Comparison of ENCODE assay signal across 1 cellular context in genomic region chr3:150603090-150603887, GRCh38.
TF ChIP-seq lines count a peak whose summit lies in the region.

A gene with protein sequence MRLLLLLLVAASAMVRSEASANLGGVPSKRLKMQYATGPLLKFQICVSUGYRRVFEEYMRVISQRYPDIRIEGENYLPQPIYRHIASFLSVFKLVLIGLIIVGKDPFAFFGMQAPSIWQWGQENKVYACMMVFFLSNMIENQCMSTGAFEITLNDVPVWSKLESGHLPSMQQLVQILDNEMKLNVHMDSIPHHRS (plus strand): TSS chr3:150603321. CDS start chr3:150603363, 42 bp downstream.

TF ChIP-seq in K562, 482 proteins besides CTCF, POLR2A, EP300 and RAD21 (continued from another document and continues in another):
- TF ChIP-seq, protein P1, sequence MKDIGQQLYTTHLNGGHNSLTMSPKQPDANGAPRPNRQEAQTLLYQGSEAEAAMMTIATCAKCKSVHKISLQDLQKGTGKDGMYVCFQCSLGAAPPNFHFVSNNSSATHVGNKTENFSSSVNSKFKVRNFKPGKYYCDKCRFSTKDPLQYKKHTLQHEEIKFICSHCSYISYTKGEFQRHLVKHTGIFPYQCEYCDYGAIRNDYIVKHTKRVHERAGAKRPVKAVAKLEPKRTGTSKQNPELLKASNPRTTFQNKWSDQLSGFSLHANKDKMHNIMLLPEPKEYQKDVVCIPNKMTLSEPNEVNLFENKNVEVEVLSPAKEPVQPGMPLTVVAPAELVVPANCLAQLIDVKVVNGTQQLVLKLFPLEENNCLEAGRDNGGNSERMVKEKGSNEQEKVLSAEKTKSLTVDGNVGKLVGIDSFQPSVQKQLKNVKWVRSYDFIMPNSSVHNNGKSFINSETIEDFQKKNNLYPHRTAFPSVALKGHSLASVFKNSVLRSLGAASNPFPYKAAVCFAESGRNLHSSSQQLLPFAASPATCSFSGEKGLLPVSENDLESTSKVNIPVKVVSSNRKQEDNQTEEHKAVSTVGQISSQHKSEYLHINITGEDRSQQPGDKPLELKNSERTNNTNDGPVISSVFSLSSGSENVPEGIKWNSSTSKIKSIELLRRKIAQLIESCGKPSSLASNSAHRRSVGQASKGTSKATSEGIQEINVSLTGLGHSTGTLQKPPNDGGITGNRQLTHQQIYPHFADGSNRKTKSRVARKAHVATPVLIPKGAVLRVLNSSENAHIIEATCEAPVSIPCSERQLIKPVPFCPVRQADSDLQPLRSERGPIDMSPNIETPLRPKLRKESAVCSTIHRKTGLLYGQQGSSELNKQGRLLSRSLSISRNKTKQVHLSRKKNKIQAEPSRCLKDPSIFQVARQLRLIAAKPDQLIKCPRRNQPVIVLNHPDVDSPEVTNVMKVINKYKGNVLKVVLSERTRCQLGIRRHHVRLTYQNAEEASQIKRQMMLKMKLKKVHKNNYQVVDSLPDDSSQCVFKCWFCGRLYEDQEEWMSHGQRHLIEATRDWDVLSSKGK (CRISPR knock-in tag; IDR thresholded peaks at IDR 0.05): no peak
- TF ChIP-seq SREBF1 (IDR thresholded peaks at IDR 0.05; ENCODE audit: borderline replicate concordance, low read depth, low read length) (no peak), THRA (IDR thresholded peaks at IDR 0.05) (no peak), NCOA4 (IDR thresholded peaks at IDR 0.05; ENCODE audit: partially characterized antibody) (no peak), ZNF3 (CRISPR knock-in tag; IDR thresholded peaks at IDR 0.05) (no peak), GMEB1 (CRISPR knock-in tag; IDR thresholded peaks at IDR 0.05) (0 out of 2 replicates have a peak, but pooled peaks have one; percentile 8), POLR2G (IDR thresholded peaks at IDR 0.05; ENCODE audit: low read depth, low read length) (peak; percentile 99), ZKSCAN8 (CRISPR knock-in tag; IDR thresholded peaks at IDR 0.05) (no peak), WHSC1 (IDR thresholded peaks at IDR 0.05; ENCODE audit: low read length) (no peak), PRMT5 (CRISPR knock-in tag; IDR thresholded peaks at IDR 0.05) (peak; percentile 93), ATF2 (CRISPR knock-in tag; IDR thresholded peaks at IDR 0.05) (no peak), ZNF197 (CRISPR knock-in tag; IDR thresholded peaks at IDR 0.05; ENCODE audit: low read depth) (no peak), CHCHD3 (CRISPR knock-in tag; IDR thresholded peaks at IDR 0.05) (peak; percentile 11), ZNF384 (IDR thresholded peaks at IDR 0.05; ENCODE audit: low read depth, low read length) (peak; percentile 39; the same call in 1 of the 2 replicates), PTBP1 (IDR thresholded peaks at IDR 0.05; ENCODE audit: low read depth, low read length) (no peak), NFE2L1 (tag; IDR thresholded peaks at IDR 0.05; ENCODE audit: borderline replicate concordance, low read depth) (no peak), MCM3 (IDR thresholded peaks at IDR 0.05) (no peak), RBM14 (IDR thresholded peaks at IDR 0.05; ENCODE audit: borderline replicate concordance, insufficient read depth, low read depth, low read length) (no peak), RCOR1 (IDR thresholded peaks at IDR 0.05; ENCODE audit: borderline replicate concordance in 1 of 2, low read depth in 2 of 2, low read length in 2 of 2) (peak in 1 of 2 experiments; percentile 58; a peak in 2 of 4 replicates), TCF15 (CRISPR knock-in tag; IDR thresholded peaks at IDR 0.05) (no peak), SNRNP70 (optimal IDR thresholded peaks at IDR 0.05; ENCODE audit: low read depth, low read length) (no peak), ZNF232 (CRISPR knock-in tag; IDR thresholded peaks at IDR 0.05) (0 out of 2 replicates have a peak, but pooled peaks have one; percentile 21), XRCC4 (IDR thresholded peaks at IDR 0.05; ENCODE audit: extremely low read depth, insufficient read depth, insufficient read length) (no peak), ZNF224 (CRISPR knock-in tag; IDR thresholded peaks at IDR 0.05) (peak; percentile 86), ZNF766 (CRISPR knock-in tag; conservative IDR thresholded peaks at IDR 0.05) (0 out of 2 replicates have a peak, but pooled peaks have one; percentile 25), ASH1L (IDR thresholded peaks at IDR 0.05; ENCODE audit: borderline replicate concordance, low read depth, partially characterized antibody) (no peak), NFXL1 (CRISPR knock-in tag; IDR thresholded peaks at IDR 0.05) (peak; percentile 23; the same call in 1 of the 2 replicates), NR2C2 (CRISPR knock-in tag; IDR thresholded peaks at IDR 0.05) (0 out of 2 replicates have a peak, but pooled peaks have one; percentile 24), NR2C2 (tag; IDR thresholded peaks at IDR 0.05) (peak; percentile 74), MECOM (CRISPR knock-in tag; IDR thresholded peaks at IDR 0.05) (no peak)
- TF ChIP-seq, protein P2, sequence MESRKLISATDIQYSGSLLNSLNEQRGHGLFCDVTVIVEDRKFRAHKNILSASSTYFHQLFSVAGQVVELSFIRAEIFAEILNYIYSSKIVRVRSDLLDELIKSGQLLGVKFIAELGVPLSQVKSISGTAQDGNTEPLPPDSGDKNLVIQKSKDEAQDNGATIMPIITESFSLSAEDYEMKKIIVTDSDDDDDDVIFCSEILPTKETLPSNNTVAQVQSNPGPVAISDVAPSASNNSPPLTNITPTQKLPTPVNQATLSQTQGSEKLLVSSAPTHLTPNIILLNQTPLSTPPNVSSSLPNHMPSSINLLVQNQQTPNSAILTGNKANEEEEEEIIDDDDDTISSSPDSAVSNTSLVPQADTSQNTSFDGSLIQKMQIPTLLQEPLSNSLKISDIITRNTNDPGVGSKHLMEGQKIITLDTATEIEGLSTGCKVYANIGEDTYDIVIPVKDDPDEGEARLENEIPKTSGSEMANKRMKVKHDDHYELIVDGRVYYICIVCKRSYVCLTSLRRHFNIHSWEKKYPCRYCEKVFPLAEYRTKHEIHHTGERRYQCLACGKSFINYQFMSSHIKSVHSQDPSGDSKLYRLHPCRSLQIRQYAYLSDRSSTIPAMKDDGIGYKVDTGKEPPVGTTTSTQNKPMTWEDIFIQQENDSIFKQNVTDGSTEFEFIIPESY (CRISPR knock-in tag; IDR thresholded peaks at IDR 0.05): peak; percentile 12; the same call in 1 of the 2 replicates
- TF ChIP-seq, protein P3, sequence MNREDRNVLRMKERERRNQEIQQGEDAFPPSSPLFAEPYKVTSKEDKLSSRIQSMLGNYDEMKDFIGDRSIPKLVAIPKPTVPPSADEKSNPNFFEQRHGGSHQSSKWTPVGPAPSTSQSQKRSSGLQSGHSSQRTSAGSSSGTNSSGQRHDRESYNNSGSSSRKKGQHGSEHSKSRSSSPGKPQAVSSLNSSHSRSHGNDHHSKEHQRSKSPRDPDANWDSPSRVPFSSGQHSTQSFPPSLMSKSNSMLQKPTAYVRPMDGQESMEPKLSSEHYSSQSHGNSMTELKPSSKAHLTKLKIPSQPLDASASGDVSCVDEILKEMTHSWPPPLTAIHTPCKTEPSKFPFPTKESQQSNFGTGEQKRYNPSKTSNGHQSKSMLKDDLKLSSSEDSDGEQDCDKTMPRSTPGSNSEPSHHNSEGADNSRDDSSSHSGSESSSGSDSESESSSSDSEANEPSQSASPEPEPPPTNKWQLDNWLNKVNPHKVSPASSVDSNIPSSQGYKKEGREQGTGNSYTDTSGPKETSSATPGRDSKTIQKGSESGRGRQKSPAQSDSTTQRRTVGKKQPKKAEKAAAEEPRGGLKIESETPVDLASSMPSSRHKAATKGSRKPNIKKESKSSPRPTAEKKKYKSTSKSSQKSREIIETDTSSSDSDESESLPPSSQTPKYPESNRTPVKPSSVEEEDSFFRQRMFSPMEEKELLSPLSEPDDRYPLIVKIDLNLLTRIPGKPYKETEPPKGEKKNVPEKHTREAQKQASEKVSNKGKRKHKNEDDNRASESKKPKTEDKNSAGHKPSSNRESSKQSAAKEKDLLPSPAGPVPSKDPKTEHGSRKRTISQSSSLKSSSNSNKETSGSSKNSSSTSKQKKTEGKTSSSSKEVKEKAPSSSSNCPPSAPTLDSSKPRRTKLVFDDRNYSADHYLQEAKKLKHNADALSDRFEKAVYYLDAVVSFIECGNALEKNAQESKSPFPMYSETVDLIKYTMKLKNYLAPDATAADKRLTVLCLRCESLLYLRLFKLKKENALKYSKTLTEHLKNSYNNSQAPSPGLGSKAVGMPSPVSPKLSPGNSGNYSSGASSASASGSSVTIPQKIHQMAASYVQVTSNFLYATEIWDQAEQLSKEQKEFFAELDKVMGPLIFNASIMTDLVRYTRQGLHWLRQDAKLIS (CRISPR knock-in tag; IDR thresholded peaks at IDR 0.05): no peak; the same call in 1 of the 2 replicates
- TF ChIP-seq, protein P4, sequence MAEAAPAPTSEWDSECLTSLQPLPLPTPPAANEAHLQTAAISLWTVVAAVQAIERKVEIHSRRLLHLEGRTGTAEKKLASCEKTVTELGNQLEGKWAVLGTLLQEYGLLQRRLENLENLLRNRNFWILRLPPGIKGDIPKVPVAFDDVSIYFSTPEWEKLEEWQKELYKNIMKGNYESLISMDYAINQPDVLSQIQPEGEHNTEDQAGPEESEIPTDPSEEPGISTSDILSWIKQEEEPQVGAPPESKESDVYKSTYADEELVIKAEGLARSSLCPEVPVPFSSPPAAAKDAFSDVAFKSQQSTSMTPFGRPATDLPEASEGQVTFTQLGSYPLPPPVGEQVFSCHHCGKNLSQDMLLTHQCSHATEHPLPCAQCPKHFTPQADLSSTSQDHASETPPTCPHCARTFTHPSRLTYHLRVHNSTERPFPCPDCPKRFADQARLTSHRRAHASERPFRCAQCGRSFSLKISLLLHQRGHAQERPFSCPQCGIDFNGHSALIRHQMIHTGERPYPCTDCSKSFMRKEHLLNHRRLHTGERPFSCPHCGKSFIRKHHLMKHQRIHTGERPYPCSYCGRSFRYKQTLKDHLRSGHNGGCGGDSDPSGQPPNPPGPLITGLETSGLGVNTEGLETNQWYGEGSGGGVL (CRISPR knock-in tag; IDR thresholded peaks at IDR 0.05): no peak
- TF ChIP-seq, protein P5, sequence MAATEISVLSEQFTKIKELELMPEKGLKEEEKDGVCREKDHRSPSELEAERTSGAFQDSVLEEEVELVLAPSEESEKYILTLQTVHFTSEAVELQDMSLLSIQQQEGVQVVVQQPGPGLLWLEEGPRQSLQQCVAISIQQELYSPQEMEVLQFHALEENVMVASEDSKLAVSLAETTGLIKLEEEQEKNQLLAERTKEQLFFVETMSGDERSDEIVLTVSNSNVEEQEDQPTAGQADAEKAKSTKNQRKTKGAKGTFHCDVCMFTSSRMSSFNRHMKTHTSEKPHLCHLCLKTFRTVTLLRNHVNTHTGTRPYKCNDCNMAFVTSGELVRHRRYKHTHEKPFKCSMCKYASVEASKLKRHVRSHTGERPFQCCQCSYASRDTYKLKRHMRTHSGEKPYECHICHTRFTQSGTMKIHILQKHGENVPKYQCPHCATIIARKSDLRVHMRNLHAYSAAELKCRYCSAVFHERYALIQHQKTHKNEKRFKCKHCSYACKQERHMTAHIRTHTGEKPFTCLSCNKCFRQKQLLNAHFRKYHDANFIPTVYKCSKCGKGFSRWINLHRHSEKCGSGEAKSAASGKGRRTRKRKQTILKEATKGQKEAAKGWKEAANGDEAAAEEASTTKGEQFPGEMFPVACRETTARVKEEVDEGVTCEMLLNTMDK (IDR thresholded peaks at IDR 0.05; ENCODE audit: borderline replicate concordance, insufficient read depth, low read depth, low read length, poor library complexity, severe bottlenecking): peak; percentile 22
- TF ChIP-seq, protein P6, sequence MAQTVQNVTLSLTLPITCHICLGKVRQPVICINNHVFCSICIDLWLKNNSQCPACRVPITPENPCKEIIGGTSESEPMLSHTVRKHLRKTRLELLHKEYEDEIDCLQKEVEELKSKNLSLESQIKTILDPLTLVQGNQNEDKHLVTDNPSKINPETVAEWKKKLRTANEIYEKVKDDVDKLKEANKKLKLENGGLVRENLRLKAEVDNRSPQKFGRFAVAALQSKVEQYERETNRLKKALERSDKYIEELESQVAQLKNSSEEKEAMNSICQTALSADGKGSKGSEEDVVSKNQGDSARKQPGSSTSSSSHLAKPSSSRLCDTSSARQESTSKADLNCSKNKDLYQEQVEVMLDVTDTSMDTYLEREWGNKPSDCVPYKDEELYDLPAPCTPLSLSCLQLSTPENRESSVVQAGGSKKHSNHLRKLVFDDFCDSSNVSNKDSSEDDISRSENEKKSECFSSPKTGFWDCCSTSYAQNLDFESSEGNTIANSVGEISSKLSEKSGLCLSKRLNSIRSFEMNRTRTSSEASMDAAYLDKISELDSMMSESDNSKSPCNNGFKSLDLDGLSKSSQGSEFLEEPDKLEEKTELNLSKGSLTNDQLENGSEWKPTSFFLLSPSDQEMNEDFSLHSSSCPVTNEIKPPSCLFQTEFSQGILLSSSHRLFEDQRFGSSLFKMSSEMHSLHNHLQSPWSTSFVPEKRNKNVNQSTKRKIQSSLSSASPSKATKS (CRISPR knock-in tag; IDR thresholded peaks at IDR 0.05): no peak
